In genomic region chr2:168136392-168136977, GRCh38 we compare ENCODE assay signal across 8 cellular contexts.
DNase-seq lines count a peak whose midpoint lies in the region; ATAC-seq, FAIRE-seq and TF ChIP-seq lines count a peak whose summit lies in the region.

No MANE protein-coding gene starts in this region.

- no peak for TF ChIP-seq POLR2A in suprapubic skin (IDR thresholded peaks at IDR 0.05)

- DNase-seq in AG20443 (ENCODE audit: low spot score), result peak; percentile 39
- peak; percentile 14 for DNase-seq in HPDE6-E6E7 (ENCODE audit: extremely low spot score)
- peak; percentile 55 for DNase-seq in SKM-1 treated with dmso at 0.1 percent for 144 hours (lab: John Stamatoyannopoulos, UW; ENCODE audit: unreplicated experiment)
- DNase-seq in frontal cortex (ENCODE audit: low spot score in 2 of 2), result no peak
- DNase-seq in suprapubic skin (ENCODE audit: low spot score in 2 of 2), result no peak
- no peak for DNase-seq in coronary artery (ENCODE audit: low spot score)
- no peak for DNase-seq in head of caudate nucleus

- H3K27me3 ChIP-seq in suprapubic skin, result no peaks in the 10 kb centered on the region

- peaks cover 11% of the 10 kb centered on the region for H3K36me3 ChIP-seq in suprapubic skin

- no peak overlapping the region for H3K27ac ChIP-seq in suprapubic skin
- no peak overlapping the region for H3K27ac ChIP-seq in coronary artery

- intact Hi-C loops in head of caudate nucleus (cut with DNase I), result loop anchor here (5.0 kb wide), 1 partner anchor 111 kb away; the partner anchor contains the start of gene STK39

- TF ChIP-seq CTCF in suprapubic skin (IDR thresholded peaks at IDR 0.05) (peak; percentile 23 to 34), coronary artery (IDR thresholded peaks at IDR 0.05) (no peak)

- no peak for TF ChIP-seq EP300 in suprapubic skin (IDR thresholded peaks at IDR 0.05)

- WGBS in suprapubic skin, result 13% methylated on average over 2 of the region's 2 CpGs

- peak; percentile 81 for ATAC-seq in GM18502 (IDR thresholded peaks at IDR 0.05; ENCODE audit: poor library complexity, unreplicated experiment)

- no peak overlapping the region for H3K4me3 ChIP-seq in suprapubic skin
- H3K4me3 ChIP-seq in coronary artery, result no peak overlapping the region

- peak; percentile 93 for FAIRE-seq in frontal cortex (lab: Jason Lieb, UNC)

- no peaks in the 10 kb centered on the region for H3K9me3 ChIP-seq in suprapubic skin

- no peaks in the 10 kb centered on the region for H3K4me1 ChIP-seq in suprapubic skin

Comparison
In these comparisons a context has a peak if more than half of its experiments do, and no peak if none do; other contexts are left out.
1. DNase-seq: peak in AG20443 (single experiment), HPDE6-E6E7 (single experiment) and SKM-1 treated with dmso at 0.1 percent for 144 hours (single experiment); none in frontal cortex (0 of 2), suprapubic skin (0 of 2), coronary artery (single experiment) and head of caudate nucleus (0 of 42).